ENCODE assay signal across 27 cellular contexts in genomic region chr12:17540921-17541320, GRCh38.
"Had no signal": no experiment of that assay in that cellular context is flagged by ENCODE, and none has a peak within 500 bp of the region (broad histone marks: within the 10 kb centered on the region; RNA-seq: fewer than 3 reads in every experiment).

No MANE protein-coding gene starts in this region.

- H3K4me3 Mint-ChIP-seq: dendritic cell treated with granulocyte-macrophage colony-stimulating factor and Interleukin-4, amounts not matched to agents 40 ng/mL and 50 ng/mL, for 4 days; effector memory CD8-positive, alpha-beta T cell; endodermal cell had no signal

- H3K4me1 ChIP-seq: colonic mucosa, esophagus muscularis mucosa, esophagus squamous epithelium, foreskin keratinocyte, gastrocnemius medialis, gastroesophageal sphincter, heart left ventricle, heart right ventricle had no signal

- H2AFZ ChIP-seq: hepatocyte had no signal

- H3K36me3 ChIP-seq: colonic mucosa, esophagus muscularis mucosa, esophagus squamous epithelium, gastrocnemius medialis, gastroesophageal sphincter, heart left ventricle, heart right ventricle had no signal

- H3K27me3 ChIP-seq: colonic mucosa, dorsolateral prefrontal cortex, esophagus muscularis mucosa, esophagus squamous epithelium, foreskin keratinocyte, gastrocnemius medialis, gastroesophageal sphincter, heart left ventricle, heart right ventricle, hepatocyte had no signal

- H3K4me2 ChIP-seq: hepatocyte had no signal

- ATAC-seq: effector memory CD8-positive, alpha-beta T cell; esophagus mucosa; foreskin keratinocyte; gastrocnemius medialis; gastroesophageal sphincter; heart left ventricle; heart right ventricle had no signal

- H3K9me3 ChIP-seq: colonic mucosa, gastrocnemius medialis had no signal

- H3K79me2 ChIP-seq: hepatocyte had no signal

- H3K27ac ChIP-seq: colonic mucosa, coronary artery, dorsolateral prefrontal cortex, epithelial cell of prostate, esophagus muscularis mucosa, esophagus squamous epithelium, foreskin keratinocyte, gastrocnemius medialis, gastroesophageal sphincter, heart left ventricle, heart right ventricle, hepatocyte had no signal

- H3K27me3 Mint-ChIP-seq: dendritic cell treated with granulocyte-macrophage colony-stimulating factor and Interleukin-4, amounts not matched to agents 40 ng/mL and 50 ng/mL, for 4 days; effector memory CD8-positive, alpha-beta T cell had no signal

- H3K4me3 ChIP-seq: colonic mucosa, coronary artery, dorsolateral prefrontal cortex, esophagus muscularis mucosa, esophagus squamous epithelium, gastrocnemius medialis, gastroesophageal sphincter, heart left ventricle, heart right ventricle, hepatocyte had no signal

- H3K27ac Mint-ChIP-seq: dendritic cell treated with granulocyte-macrophage colony-stimulating factor and Interleukin-4, amounts not matched to agents 40 ng/mL and 50 ng/mL, for 4 days; effector memory CD8-positive, alpha-beta T cell; endodermal cell had no signal

- DNase-seq: colonic mucosa; cortex of kidney; dermis blood vessel endothelial cell; dorsolateral prefrontal cortex; effector CD4-positive, alpha-beta T cell; effector CD8-positive, alpha-beta T cell; effector memory CD4-positive, alpha-beta T cell; effector memory CD8-positive, alpha-beta T cell; endodermal cell; erythroblast; esophagus squamous epithelium; foreskin fibroblast; foreskin keratinocyte; foreskin melanocyte; gastrocnemius medialis; glutamatergic neuron; head of caudate nucleus; heart left ventricle; heart right ventricle; hippocampal formation had no signal

- H3K9me3 Mint-ChIP-seq: endodermal cell had no signal
